In the genomic region with DNA sequence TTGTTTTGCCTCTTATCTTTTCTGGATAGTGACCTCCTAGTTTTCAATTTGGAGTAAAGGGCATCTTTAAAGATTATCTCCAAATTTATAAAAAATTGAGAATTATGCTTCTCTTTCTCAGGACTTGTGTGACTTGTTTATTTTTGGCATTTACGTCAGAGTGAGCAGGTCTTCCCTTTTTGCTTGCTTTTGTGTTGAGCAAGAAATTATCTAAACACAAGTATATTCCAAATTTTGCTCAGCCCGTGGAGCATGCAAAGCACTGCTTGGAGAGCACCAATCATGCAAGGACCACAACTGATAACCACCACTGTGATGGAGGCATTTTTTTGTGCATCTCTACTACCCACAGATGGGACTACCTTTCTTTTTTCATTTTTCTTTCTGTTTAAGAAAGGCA, we compare ENCODE assay signal across 25 cellular contexts.
"Had no signal": no experiment of that assay in that cellular context is flagged by ENCODE, and none has a peak within 500 bp of the region (broad histone marks: within the 10 kb centered on the region; RNA-seq: fewer than 3 reads in every experiment).

No MANE protein-coding gene starts in this region.

- DNase-seq: activated CD4-positive, alpha-beta memory T cell treated with anti-CD3 and anti-CD28 coated beads for 36 hours; activated CD4-positive, alpha-beta T cell treated with anti-CD3 and anti-CD28 coated beads for 1 hour; activated CD4-positive, alpha-beta T cell treated with anti-CD3 and anti-CD28 coated beads, Interleukin-2, amount 10 ng/mL, durations not matched to agents 7 days and 5 days; activated CD8-positive, alpha-beta memory T cell treated with anti-CD3 and anti-CD28 coated beads for 24 hours; activated naive CD8-positive, alpha-beta T cell treated with anti-CD3 and anti-CD28 coated beads, Interleukin-2, amount 50 U/mL, for 24 hours; activated T-cell treated with anti-CD3 and anti-CD28 coated beads for 4 hours; activated T-cell treated with anti-CD3 and anti-CD28 coated beads, Interleukin-2, amount 50 U/mL, for 48 hours; amygdala; KG1; NCI-H1105; NCI-H1436; NCI-H1694 treated with DMSO at 0.1 percent for 48 hours; NCI-H2081; NCI-H510A treated with DMSO at 0.1 percent for 48 hours; NCI-H69; Peyer's patch; SHP77; SW 1271 had no signal

- H3K27ac ChIP-seq: Peyer's patch, SJSA1 had no signal

- H3K27ac Mint-ChIP-seq: activated CD4-positive, alpha-beta memory T cell treated with anti-CD3 and anti-CD28 coated beads for 36 hours; activated CD4-positive, alpha-beta T cell treated with anti-CD3 and anti-CD28 coated beads, Interleukin-2, amount 10 ng/mL, durations not matched to agents 7 days and 5 days; activated naive CD8-positive, alpha-beta T cell treated with anti-CD3 and anti-CD28 coated beads, Interleukin-2, amount 50 U/mL, for 24 hours; activated T-helper 2 cell treated with anti-CD3 and anti-CD28 coated beads, Interferon-gamma antibody, Interleukin-2, Interleukin-4, amounts not matched to agents 10 μg/mL and 5 μg/mL and 100 μg/mL, durations not matched to agents 14 hours and 24 hours and 36 hours; brain; WTC11 had no signal

- H3K9me3 ChIP-seq: Peyer's patch, SJSA1 had no signal

- H3K9me3 Mint-ChIP-seq: brain, IgD-negative memory B cell, WTC11 had no signal

- H3K27me3 ChIP-seq: Peyer's patch, SJSA1 had no signal

- H3K27me3 Mint-ChIP-seq: activated CD4-positive, alpha-beta memory T cell treated with anti-CD3 and anti-CD28 coated beads for 36 hours; activated CD4-positive, alpha-beta T cell treated with anti-CD3 and anti-CD28 coated beads, Interleukin-2, amount 10 ng/mL, durations not matched to agents 7 days and 5 days; activated naive CD8-positive, alpha-beta T cell treated with anti-CD3 and anti-CD28 coated beads, Interleukin-2, amount 50 U/mL, for 24 hours; brain; IgD-negative memory B cell had no signal

- H3K4me1 ChIP-seq: Peyer's patch, SJSA1 had no signal

- H3K4me3 Mint-ChIP-seq: activated CD4-positive, alpha-beta memory T cell treated with anti-CD3 and anti-CD28 coated beads for 36 hours; activated CD4-positive, alpha-beta T cell treated with anti-CD3 and anti-CD28 coated beads, Interleukin-2, amount 10 ng/mL, durations not matched to agents 7 days and 5 days; activated naive CD8-positive, alpha-beta T cell treated with anti-CD3 and anti-CD28 coated beads, Interleukin-2, amount 50 U/mL, for 24 hours; brain; WTC11 had no signal

- ATAC-seq: activated naive CD4-positive, alpha-beta T cell treated with anti-CD3 and anti-CD28 coated beads, Interleukin-2, amount 50 U/mL, for 72 hours; activated naive CD8-positive, alpha-beta T cell treated with anti-CD3 and anti-CD28 coated beads, Interleukin-2, amount 50 U/mL, for 24 hours; SK-N-SH treated with all-trans-retinoic acid at 6 μM for 48 hours; WTC11 had no signal

- H3K36me3 ChIP-seq: Peyer's patch, SJSA1 had no signal

- H3K4me3 ChIP-seq: Peyer's patch, SJSA1 had no signal
